ENCODE assay signal across 16 cellular contexts in genomic region chr13:77528834-77529500, GRCh38. TPM values are rescaled to one million over a fixed set of nuclear protein-coding genes. Genes with fewer than 3 reads are reported as not detected.
DNase-seq lines count a peak whose midpoint lies in the region; ATAC-seq and TF ChIP-seq lines count a peak whose summit lies in the region.
"Had no signal": no experiment of that assay in that cellular context is flagged by ENCODE, and none has a peak within 500 bp of the region (broad histone marks: within the 10 kb centered on the region; RNA-seq: fewer than 3 reads in every experiment).

No MANE protein-coding gene starts in this region.

- H3K4me3 ChIP-seq in NB4 (ENCODE audit: low read depth, low read length) (no peak overlapping the region), lower leg skin (ENCODE audit: low read depth, poor library complexity, severe bottlenecking) (no peak overlapping the region)
- H3K4me3 ChIP-seq: upper lobe of left lung had no signal

- DNase-seq in NB4 (ENCODE audit: low read depth) (peak; percentile 20), 8988T (no peak), AG08395 (ENCODE audit: low spot score) (no peak), lower leg skin (ENCODE audit: low spot score in 2 of 2) (no peak)
- no peak for DNase-seq in NK-92 treated with Interleukin-12 subunit alpha and Interleukin-12 subunit beta, amount 100 ng/mL, for 24 hours (lab: John Stamatoyannopoulos, UW)
- DNase-seq: activated naive CD4-positive, alpha-beta T cell; CD8-positive, alpha-beta T cell; head of caudate nucleus; NCI-H2029 treated with DMSO at 0.1 percent for 48 hours; upper lobe of left lung had no signal

- WGBS in lower leg skin, 2 donors: 65 to 76% methylated on average over 4 of the region's 4 CpGs

- intact Hi-C loops in lower leg skin (cut with DNase I; ENCODE audit: low total_unique reads): no loop called here

- TF ChIP-seq POLR2A in NB4 (IDR thresholded peaks at IDR 0.05; ENCODE audit: extremely low read depth, insufficient read length) (no peak), lower leg skin (IDR thresholded peaks at IDR 0.05) (no peak)

- no peak for TF ChIP-seq CTCF in NB4 (IDR thresholded peaks at IDR 0.05; ENCODE audit: low read depth, low read length)
- TF ChIP-seq CTCF in lower leg skin (IDR thresholded peaks at IDR 0.05): no peak

- ATAC-seq in GM18519 (IDR thresholded peaks at IDR 0.05; ENCODE audit: low FRiP score, unreplicated experiment) (peak; percentile 79), GM19468 (IDR thresholded peaks at IDR 0.05; ENCODE audit: extremely low read depth, unreplicated experiment) (peak; percentile 64), HG02943 (IDR thresholded peaks at IDR 0.05; ENCODE audit: low read depth, unreplicated experiment) (peak; percentile 86)
- ATAC-seq: CD8-positive, alpha-beta T cell; WTC11 had no signal

RNA-seq across cellular contexts. Expression of gene SCEL, which starts 6.5 kb away (rescaled TPM):
- 100 to 1,000 TPM; 298 to 628 (median 352) TPM for total RNA-seq in lower leg skin
- total RNA-seq: CD8-positive, alpha-beta T cell; dermis microvascular lymphatic vessel endothelial cell; lung microvascular endothelial cell; WTC11 had no signal
